In genomic region chr7:103117016-103117415, GRCh38 we compare ENCODE assay signal across 24 cellular contexts. TPM values are rescaled to one million over a fixed set of nuclear protein-coding genes. Genes with fewer than 3 reads are reported as not detected.
DNase-seq lines count a peak whose midpoint lies in the region; ATAC-seq and TF ChIP-seq lines count a peak whose summit lies in the region.
"Had no signal": no experiment of that assay in that cellular context is flagged by ENCODE, and none has a peak within 500 bp of the region (broad histone marks: within the 10 kb centered on the region; RNA-seq: fewer than 3 reads in every experiment).

No MANE protein-coding gene starts in this region.

- no peaks in the 10 kb centered on the region for H3K9me3 ChIP-seq in A673 (ENCODE audit: low read depth, low read length, poor library complexity, severe bottlenecking)
- H3K9me3 ChIP-seq: SJSA1 had no signal

- H3K27me3 ChIP-seq in A673 (replicated peaks; ENCODE audit: insufficient read depth, low read depth, low read length, poor library complexity) = no peaks in the 10 kb centered on the region
- H3K27me3 ChIP-seq: SJSA1 had no signal

- peaks cover 10% of the 10 kb centered on the region for H3K36me3 ChIP-seq in A673 (ENCODE audit: insufficient read depth, low read length, poor library complexity, severe bottlenecking)

- no peak overlapping the region for H3K4me3 ChIP-seq in A673 (ENCODE audit: low read depth, low read length, poor library complexity, severe bottlenecking)
- H3K4me3 ChIP-seq: A549, SJSA1 had no signal

- DNase-seq in RPMI7951 (ENCODE audit: low read depth) = peak; percentile 36
- peak; percentile 26 for DNase-seq in epidermal melanocyte (ENCODE audit: insufficient read length, low spot score)
- peak; percentile 65 for DNase-seq in midbrain (lab: John Stamatoyannopoulos, UW)
- peak in 9 of 49 donors; percentile 14 to 68 (median 38) for DNase-seq in substantia nigra (lab: John Stamatoyannopoulos, UW)
- no peak for DNase-seq in iPS-NIHi11 (ENCODE audit: low spot score)
- no peak for DNase-seq in A673 (ENCODE audit: low spot score)
- DNase-seq: CD4-positive, CD25-positive, alpha-beta regulatory T cell; COR-L47; DMS 273 treated with DMSO at 0.1 percent for 48 hours; DMS79 treated with DMSO at 0.1 percent for 48 hours; GOT3; HCEC 1CT; MV-4-11; NCI-H1105 treated with DMSO at 0.1 percent for 48 hours; NCI-H1694; NCI-H2081 treated with DMSO at 0.1 percent for 48 hours; NCI-H2171 treated with DMSO at 0.1 percent for 48 hours; NCI-H524 treated with DMSO at 0.1 percent for 48 hours; NCI-H82 had no signal

- no peak for TF ChIP-seq CTCF in A673 (conservative IDR thresholded peaks at IDR 0.05; ENCODE audit: low read depth, low read length)

- no peak for ATAC-seq in HG03439 (IDR thresholded peaks at IDR 0.05; ENCODE audit: unreplicated experiment)
- ATAC-seq in GM18519 (IDR thresholded peaks at IDR 0.05; ENCODE audit: low FRiP score, unreplicated experiment) = no peak
- ATAC-seq: A549, Panc1 had no signal

- CTCF ChIA-PET in A673 (lab: Charles Lee) = no interaction called here

- H3K27ac ChIP-seq in substantia nigra (ENCODE audit: low read depth, low read length, poor library complexity, severe bottlenecking) = peak overlapping the region; percentile 83
- H3K27ac ChIP-seq in A673 (ENCODE audit: low read depth, low read length, poor library complexity, severe bottlenecking) = no peak overlapping the region
- H3K27ac ChIP-seq: A549, SJSA1 had no signal

- POLR2A ChIA-PET in A673 (lab: Charles Lee; ENCODE audit: low non-redundant PET) = no interaction called here

- BruUV-seq in A673 (replicated peaks; lab: Mats Ljungman, UMichigan) = no TSS peak

- H3K4me1 ChIP-seq in A673 (ENCODE audit: insufficient read depth, low read length, poor library complexity, severe bottlenecking) = no peaks in the 10 kb centered on the region

- intact Hi-C loops in A673 (cut with micrococcal nuclease; ENCODE audit: unreplicated experiment) = no loop called here

RNA-seq across cellular contexts. Expression of gene NAPEPLD, which starts 31.9 kb away (rescaled TPM):
- 5.8 and 7.2 TPM in 2 replicates for total RNA-seq in RPMI7951 (2014; rRNA removed; shearing (Covaris generic))
- total RNA-seq in A673 (2021) = 11.8 and 14.8 TPM in 2 replicates

RNA-seq across cellular contexts. Expression of gene ARMC10, which starts 42.1 kb away (rescaled TPM):
- total RNA-seq in RPMI7951 (2014; rRNA removed; shearing (Covaris generic)) = 49.2 and 52.6 TPM in 2 replicates
- total RNA-seq in A673 (2021) = 32.0 and 36.2 TPM in 2 replicates

RNA-seq across cellular contexts. Expression of gene FBXL13, which starts 42.4 kb away (rescaled TPM):
- 0.96 and 1.4 TPM in 2 replicates for total RNA-seq in RPMI7951 (2014; rRNA removed; shearing (Covaris generic))
- 0.15 and 0.37 TPM in 2 replicates for total RNA-seq in A673 (2021)
- total RNA-seq: CD4-positive, CD25-positive, alpha-beta regulatory T cell had no signal

Comparison
In these comparisons a context has a peak if more than half of its experiments do, and no peak if none do; other contexts are left out.
1. DNase-seq: peak in RPMI7951 (single experiment), epidermal melanocyte (single experiment) and midbrain (single experiment); none in iPS-NIHi11 (single experiment) and A673 (single experiment).